21 cellular contexts compared by ENCODE assay signal in genomic region chr4:24674279-24674678, GRCh38.
"Had no signal": no experiment of that assay in that cellular context is flagged by ENCODE, and none has a peak within 500 bp of the region (broad histone marks: within the 10 kb centered on the region; RNA-seq: fewer than 3 reads in every experiment).

No MANE protein-coding gene starts in this region.

- H3K27ac Mint-ChIP-seq: activated CD4-positive, alpha-beta memory T cell treated with anti-CD3 and anti-CD28 coated beads for 36 hours; activated naive CD8-positive, alpha-beta T cell treated with anti-CD3 and anti-CD28 coated beads, Interleukin-2, amount 10 ng/mL, durations not matched to agents 7 days and 5 days; effector memory CD8-positive, alpha-beta T cell; naive thymus-derived CD4-positive, alpha-beta T cell; stimulated activated memory B cell treated with anti-CD40 and anti-IgM and Interleukin-4, amounts not matched to agents 10 μg/mL and 1 μg/mL and 100 μg/mL, for 72 hours had no signal

- H3K4me3 Mint-ChIP-seq: activated CD4-positive, alpha-beta memory T cell treated with anti-CD3 and anti-CD28 coated beads for 36 hours; activated naive CD8-positive, alpha-beta T cell treated with anti-CD3 and anti-CD28 coated beads, Interleukin-2, amount 10 ng/mL, durations not matched to agents 7 days and 5 days; effector memory CD8-positive, alpha-beta T cell; naive thymus-derived CD4-positive, alpha-beta T cell; neural crest cell; stimulated activated memory B cell treated with anti-CD40 and anti-IgM and Interleukin-4, amounts not matched to agents 10 μg/mL and 1 μg/mL and 100 μg/mL, for 72 hours had no signal

- H3K4me1 Mint-ChIP-seq: activated naive CD8-positive, alpha-beta T cell treated with anti-CD3 and anti-CD28 coated beads, Interleukin-2, amount 10 ng/mL, durations not matched to agents 7 days and 5 days; naive thymus-derived CD4-positive, alpha-beta T cell; neural crest cell; stimulated activated memory B cell treated with anti-CD40 and anti-IgM and Interleukin-4, amounts not matched to agents 10 μg/mL and 1 μg/mL and 100 μg/mL, for 72 hours had no signal

- H3K9me3 Mint-ChIP-seq: effector memory CD8-positive, alpha-beta T cell had no signal

- ATAC-seq: effector memory CD8-positive, alpha-beta T cell; esophagus mucosa; naive thymus-derived CD4-positive, alpha-beta T cell; stimulated activated memory B cell treated with anti-CD40 and anti-IgM and Interleukin-4, amounts not matched to agents 10 μg/mL and 1 μg/mL and 100 μg/mL, for 72 hours had no signal

- H3K36me3 Mint-ChIP-seq: activated CD4-positive, alpha-beta memory T cell treated with anti-CD3 and anti-CD28 coated beads for 36 hours; activated naive CD8-positive, alpha-beta T cell treated with anti-CD3 and anti-CD28 coated beads, Interleukin-2, amount 10 ng/mL, durations not matched to agents 7 days and 5 days; stimulated activated memory B cell treated with anti-CD40 and anti-IgM and Interleukin-4, amounts not matched to agents 10 μg/mL and 1 μg/mL and 100 μg/mL, for 72 hours had no signal

- DNase-seq: activated CD4-positive, alpha-beta memory T cell treated with anti-CD3 and anti-CD28 coated beads for 36 hours; activated CD4-positive, alpha-beta T cell treated with anti-CD3 and anti-CD28 coated beads for 4 hours; activated CD4-positive, CD25-positive, alpha-beta regulatory T cell; activated naive CD4-positive, alpha-beta T cell treated with Interleukin-2 at 50 U/mL for 16 hours; activated naive CD8-positive, alpha-beta T cell treated with anti-CD3 and anti-CD28 coated beads, Interleukin-2, amount 10 ng/mL, durations not matched to agents 7 days and 5 days; activated T-cell treated with anti-CD3 and anti-CD28 coated beads, Interleukin-2, amount 50 U/mL, for 48 hours; amniotic stem cell; colonic mucosa; dorsolateral prefrontal cortex; effector memory CD8-positive, alpha-beta T cell; foreskin melanocyte; kidney glomerular epithelial cell; left ventricle myocardium inferior; naive thymus-derived CD4-positive, alpha-beta T cell; posterior cingulate gyrus; sigmoid colon; stimulated activated CD4-positive, alpha-beta T cell treated with anti-CD3 and anti-CD28 coated beads, Interleukin-15, amount 100 ng/mL, for 24 hours; stomach had no signal
